ENCODE assay signal across 24 cellular contexts in genomic region chr7:71776726-71777125, GRCh38.
"Had no signal": no experiment of that assay in that cellular context is flagged by ENCODE, and none has a peak within 500 bp of the region (broad histone marks: within the 10 kb centered on the region; RNA-seq: fewer than 3 reads in every experiment).

No MANE protein-coding gene starts in this region.

- H3K4me1 ChIP-seq: ascending aorta, breast epithelium, esophagus squamous epithelium, gastroesophageal sphincter had no signal

- DNase-seq: activated CD4-positive, alpha-beta memory T cell treated with anti-CD3 and anti-CD28 coated beads, Interleukin-2, amount 10 ng/mL, durations not matched to agents 7 days and 5 days; activated CD4-positive, alpha-beta T cell treated with anti-CD3 and anti-CD28 coated beads for 1 hour; activated CD4-positive, alpha-beta T cell treated with anti-CD3 and anti-CD28 coated beads for 4 hours; activated CD4-positive, alpha-beta T cell treated with anti-CD3 and anti-CD28 coated beads, Interleukin-2, amount 10 ng/mL, durations not matched to agents 7 days and 5 days; activated CD4-positive, alpha-beta T cell treated with anti-CD3 and anti-CD28 coated beads, Interleukin-2, amount 50 U/mL, for 4 hours; activated CD8-positive, alpha-beta memory T cell treated with anti-CD3 and anti-CD28 coated beads, Interleukin-2, amount 50 U/mL, for 48 hours; activated gamma-delta T cell; activated naive CD4-positive, alpha-beta T cell; activated naive CD4-positive, alpha-beta T cell treated with anti-CD3 and anti-CD28 coated beads, Interleukin-2, amount 10 ng/mL, durations not matched to agents 7 days and 5 days; activated naive CD8-positive, alpha-beta T cell treated with anti-CD3 and anti-CD28 coated beads, Interleukin-2, amount 10 ng/mL, durations not matched to agents 7 days and 5 days; activated T-cell treated with anti-CD3 and anti-CD28 coated beads for 4 hours; activated T-cell treated with anti-CD3 and anti-CD28 coated beads, Interleukin-2, amount 50 U/mL, for 24 hours; activated T-cell treated with anti-CD3 and anti-CD28 coated beads, Interleukin-2, amount 50 U/mL, for 72 hours; dorsolateral prefrontal cortex; effector memory CD8-positive, alpha-beta T cell; erythroblast; esophagus squamous epithelium; foreskin melanocyte; T-helper 2 cell had no signal

- ATAC-seq: activated naive CD4-positive, alpha-beta T cell treated with anti-CD3 and anti-CD28 coated beads, Interleukin-2, amount 50 U/mL, for 72 hours; activated T-cell treated with anti-CD3 and anti-CD28 coated beads, Interleukin-2, amount 50 U/mL, for 72 hours; effector memory CD8-positive, alpha-beta T cell; gastroesophageal sphincter had no signal

- H3K36me3 ChIP-seq: ascending aorta, breast epithelium, esophagus squamous epithelium, gastroesophageal sphincter had no signal

- H3K4me3 ChIP-seq: ascending aorta, breast epithelium, coronary artery, dorsolateral prefrontal cortex, esophagus squamous epithelium, gastroesophageal sphincter had no signal

- H3K27ac ChIP-seq: ascending aorta, breast epithelium, coronary artery, dorsolateral prefrontal cortex, esophagus squamous epithelium, gastroesophageal sphincter had no signal

- H3K27me3 ChIP-seq: ascending aorta, breast epithelium, esophagus squamous epithelium had no signal

- H3K9me3 ChIP-seq: ascending aorta, breast epithelium, esophagus squamous epithelium, gastroesophageal sphincter had no signal
